Comparison of ENCODE assay signal across 24 cellular contexts in genomic region chr2:201517094-201517493, GRCh38.
A peak's percentile ranks its signal among the peaks of the same experiment; 100 is the strongest.
DNase-seq lines count a peak whose midpoint lies in the region; ATAC-seq, FAIRE-seq and TF ChIP-seq lines count a peak whose summit lies in the region.
"Had no signal": no experiment of that assay in that cellular context is flagged by ENCODE, and none has a peak within 500 bp of the region (broad histone marks: within the 10 kb centered on the region; RNA-seq: fewer than 3 reads in every experiment).

No MANE protein-coding gene starts in this region.

- H4K8ac ChIP-seq in mesenchymal stem cell (ENCODE audit: low read length): no peak overlapping the region

- H3K4me3 ChIP-seq in AG10803 (ENCODE audit: low read length) (no peak overlapping the region), brain microvascular endothelial cell (ENCODE audit: low read depth, low read length) (no peak overlapping the region), mesenchymal stem cell (ENCODE audit: insufficient read depth in 1 of 2, low read depth in 1 of 2, low read length in 2 of 2) (no peak overlapping the region)
- H3K4me3 ChIP-seq: A549; BLaER1 treated with 17β-estradiol and CSF1 and Interleukin-3, amounts not matched to agents 10 nM and 100 nM; esophagus muscularis mucosa; upper lobe of right lung had no signal

- H3K23ac ChIP-seq in mesenchymal stem cell (ENCODE audit: low read length in 2 of 2): no peak overlapping the region

- ATAC-seq in omental fat pad (ENCODE audit: low FRiP score): no peak
- ATAC-seq in GM21423 (IDR thresholded peaks at IDR 0.05; ENCODE audit: unreplicated experiment): no peak
- ATAC-seq: A549; activated T-helper 17 cell treated with anti-CD3 and anti-CD28 coated beads, Interleukin-2, amount 50 U/mL, for 72 hours; HCT116; naive thymus-derived CD4-positive, alpha-beta T cell; upper lobe of right lung had no signal

- H3K27me3 ChIP-seq in brain microvascular endothelial cell (replicated peaks) (no peaks in the 10 kb centered on the region), mesenchymal stem cell (ENCODE audit: control insufficient read depth in 1 of 2, insufficient read depth in 1 of 2, low read length in 2 of 2) (peaks cover 0 to 18% of the 10 kb centered on the region in 2 experiments)
- H3K27me3 ChIP-seq: BLaER1 treated with 17β-estradiol and CSF1 and Interleukin-3, amounts not matched to agents 10 nM and 100 nM; esophagus muscularis mucosa; upper lobe of right lung had no signal

- H3K4me2 ChIP-seq in mesenchymal stem cell (ENCODE audit: low read length, poor library complexity, severe bottlenecking): peak overlapping the region; percentile 29
- H3K4me2 ChIP-seq: A549; BLaER1 treated with 17β-estradiol and CSF1 and Interleukin-3, amounts not matched to agents 10 nM and 100 nM had no signal

- no peaks in the 10 kb centered on the region for H3K79me1 ChIP-seq in mesenchymal stem cell (replicated peaks; ENCODE audit: low read length, poor library complexity, severe bottlenecking)

- peak; percentile 59 for DNase-seq in AG10803 (ENCODE audit: low read depth)
- DNase-seq in HTR-8/SVneo (ENCODE audit: insufficient read length, low spot score): peak; percentile 12
- DNase-seq in brain microvascular endothelial cell: peak; percentile 2
- DNase-seq in mesenchymal stem cell: no peak
- DNase-seq in anterior cingulate cortex (lab: John Stamatoyannopoulos, UW): no peak
- no peak for DNase-seq in NCI-H1105 (lab: John Stamatoyannopoulos, UW)
- DNase-seq in omental fat pad (ENCODE audit: low spot score): no peak
- DNase-seq: activated CD4-positive, alpha-beta T cell treated with anti-CD3 and anti-CD28 coated beads, Interleukin-2, amount 50 U/mL, for 4 hours; effector memory CD4-positive, alpha-beta T cell; naive thymus-derived CD4-positive, alpha-beta T cell; NCI-H1436; NCI-H774; occipital lobe; small intestine; stimulated activated CD4-positive, alpha-beta T cell treated with anti-CD3 and anti-CD28 coated beads, Interleukin-1b, Interleukin-23, amount 100 ng/mL, for 48 hours; upper lobe of right lung; WERI-Rb-1 had no signal

- no peak overlapping the region for H4K91ac ChIP-seq in mesenchymal stem cell (ENCODE audit: low read length)

- no peak overlapping the region for H3K14ac ChIP-seq in mesenchymal stem cell (ENCODE audit: low read length in 2 of 2)

- in situ Hi-C loops in brain microvascular endothelial cell (cut with HindIII; ENCODE audit: low pct_ligation_motif_present, low sequenced_read_pairs): no loop called here

- no peak overlapping the region for H3K18ac ChIP-seq in mesenchymal stem cell (ENCODE audit: low read depth in 1 of 2, low read length in 2 of 2)

- no peak for FAIRE-seq in HTR-8/SVneo (lab: Jason Lieb, UNC)
- FAIRE-seq: A549, small intestine had no signal

- TF ChIP-seq CTCF in AG10803 (conservative IDR thresholded peaks at IDR 0.05; ENCODE audit: low read length): no peak
- no peak for TF ChIP-seq CTCF in brain microvascular endothelial cell (IDR thresholded peaks at IDR 0.05; ENCODE audit: low read depth, low read length, missing control alignments)
- no peak for TF ChIP-seq CTCF in omental fat pad (IDR thresholded peaks at IDR 0.05)

- H3K36me3 ChIP-seq in brain microvascular endothelial cell (replicated peaks) (no peaks in the 10 kb centered on the region), mesenchymal stem cell (ENCODE audit: control insufficient read depth in 1 of 2, insufficient read depth in 2 of 2, low read depth in 1 of 2, low read length in 2 of 2) (no peaks in the 10 kb centered on the region)
- H3K36me3 ChIP-seq: esophagus muscularis mucosa, upper lobe of right lung, WERI-Rb-1 had no signal

- H3K4me1 ChIP-seq in mesenchymal stem cell (ENCODE audit: control insufficient read depth, insufficient read depth, low read depth, low read length): no peaks in the 10 kb centered on the region
- H3K4me1 ChIP-seq: A549; BLaER1 treated with 17β-estradiol and CSF1 and Interleukin-3, amounts not matched to agents 10 nM and 100 nM; esophagus muscularis mucosa; upper lobe of right lung had no signal

- peak overlapping the region in 1 of 2 experiments; percentile 66 for H2BK12ac ChIP-seq in mesenchymal stem cell (ENCODE audit: low read length in 2 of 2)

- no peak overlapping the region for H2AK5ac ChIP-seq in mesenchymal stem cell (ENCODE audit: low read length, severe bottlenecking)

- no peak overlapping the region for H3K4ac ChIP-seq in mesenchymal stem cell (ENCODE audit: low read depth in 1 of 2, low read length in 2 of 2)

- no peak overlapping the region for H2AFZ ChIP-seq in mesenchymal stem cell (ENCODE audit: low read depth, low read length)

- no peak overlapping the region for H2BK120ac ChIP-seq in mesenchymal stem cell (ENCODE audit: low read depth, low read length)

- H2BK5ac ChIP-seq in mesenchymal stem cell (ENCODE audit: low read depth, low read length, poor library complexity, severe bottlenecking): no peak overlapping the region

- H3K9ac ChIP-seq in mesenchymal stem cell (ENCODE audit: low read length): no peak overlapping the region
- H3K9ac ChIP-seq: BLaER1 treated with 17β-estradiol and CSF1 and Interleukin-3, amounts not matched to agents 10 nM and 100 nM had no signal

- H3K27ac ChIP-seq in brain microvascular endothelial cell (no peak overlapping the region), mesenchymal stem cell (ENCODE audit: low read length, poor library complexity, severe bottlenecking) (no peak overlapping the region)
- H3K27ac ChIP-seq: A549; BLaER1 treated with 17β-estradiol and CSF1 and Interleukin-3, amounts not matched to agents 10 nM and 100 nM; esophagus muscularis mucosa; RWPE1; upper lobe of right lung; WERI-Rb-1 had no signal

- H3K9me3 ChIP-seq in mesenchymal stem cell (ENCODE audit: control insufficient read depth, low read length): peaks cover 25% of the 10 kb centered on the region
- H3K9me3 ChIP-seq: upper lobe of right lung had no signal

- no peak overlapping the region for H2BK15ac ChIP-seq in mesenchymal stem cell (ENCODE audit: low read depth, poor library complexity, severe bottlenecking)

- WGBS in mesenchymal stem cell: 30% methylated on average over 4 of the region's 4 CpGs

Comparison
In these comparisons a context has a peak if more than half of its experiments do, and no peak if none do; other contexts are left out.
1. DNase-seq: peak in AG10803 (single experiment), HTR-8/SVneo (single experiment) and brain microvascular endothelial cell (single experiment); none in mesenchymal stem cell (single experiment), anterior cingulate cortex (0 of 58), NCI-H1105 (single experiment) and omental fat pad (single experiment).